In the genomic region with DNA sequence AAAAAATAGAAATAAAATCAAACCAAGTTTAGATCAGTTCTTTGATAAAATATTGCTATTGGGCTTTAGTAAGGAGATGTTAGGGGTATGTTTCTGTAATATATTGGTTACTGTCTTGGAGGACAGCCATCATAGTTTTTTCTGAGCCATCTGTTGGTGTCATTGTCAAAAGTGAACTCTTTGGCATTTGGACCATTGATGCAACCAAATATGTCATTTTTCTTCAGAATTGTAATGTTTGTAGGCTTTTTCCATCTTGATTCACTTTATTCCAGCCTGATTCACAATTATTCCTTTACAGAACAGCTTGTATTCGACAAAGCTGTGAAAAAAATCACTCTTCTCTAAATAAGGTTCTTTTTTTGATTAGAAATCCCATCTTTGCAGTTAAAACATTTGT, we compare ENCODE assay signal across 14 cellular contexts.
"Had no signal": no experiment of that assay in that cellular context is flagged by ENCODE, and none has a peak within 500 bp of the region (broad histone marks: within the 10 kb centered on the region; RNA-seq: fewer than 3 reads in every experiment).

No MANE protein-coding gene starts in this region.

- H3K27me3 ChIP-seq: breast epithelium, right lobe of liver, upper lobe of right lung had no signal

- H3K9me3 Mint-ChIP-seq: activated naive CD8-positive, alpha-beta T cell treated with anti-CD3 and anti-CD28 coated beads, Interleukin-2, amount 10 ng/mL, durations not matched to agents 7 days and 5 days; activated T-helper 1 cell treated with anti-CD3 and anti-CD28 coated beads, Interleukin-12 subunit alpha, Interleukin-12 subunit beta, Interleukin-2, Interleukin-4 antibody, amounts not matched to agents 30 ng/mL and 10 ng/mL and 1 ng/mL, durations not matched to agents 14 hours and 24 hours and 36 hours; neural crest cell had no signal

- H3K4me3 Mint-ChIP-seq: activated naive CD8-positive, alpha-beta T cell treated with anti-CD3 and anti-CD28 coated beads, Interleukin-2, amount 10 ng/mL, durations not matched to agents 7 days and 5 days; activated T-helper 1 cell treated with anti-CD3 and anti-CD28 coated beads, Interleukin-12 subunit alpha, Interleukin-12 subunit beta, Interleukin-2, Interleukin-4 antibody, amounts not matched to agents 30 ng/mL and 10 ng/mL and 1 ng/mL, durations not matched to agents 14 hours and 24 hours and 36 hours; neural crest cell had no signal

- ATAC-seq: activated CD4-positive, CD25-positive, alpha-beta regulatory T cell treated with anti-CD3 and anti-CD28 coated beads, Interleukin-2, amount 50 U/mL, for 24 hours; esophagus mucosa; psoas muscle; right lobe of liver; upper lobe of right lung had no signal

- H3K36me3 ChIP-seq: breast epithelium, right lobe of liver, upper lobe of right lung had no signal

- H3K27ac ChIP-seq: upper lobe of right lung had no signal

- DNase-seq: activated naive CD4-positive, alpha-beta T cell; activated naive CD8-positive, alpha-beta T cell treated with anti-CD3 and anti-CD28 coated beads, Interleukin-2, amount 10 ng/mL, durations not matched to agents 7 days and 5 days; head of caudate nucleus; mammary epithelial cell; psoas muscle; right lobe of liver; SW 1271; T-helper 9 cell; upper lobe of right lung had no signal

- H3K9me3 ChIP-seq: breast epithelium, psoas muscle, right lobe of liver, upper lobe of right lung had no signal

- H3K27ac Mint-ChIP-seq: activated naive CD8-positive, alpha-beta T cell treated with anti-CD3 and anti-CD28 coated beads, Interleukin-2, amount 10 ng/mL, durations not matched to agents 7 days and 5 days; activated T-helper 1 cell treated with anti-CD3 and anti-CD28 coated beads, Interleukin-12 subunit alpha, Interleukin-12 subunit beta, Interleukin-2, Interleukin-4 antibody, amounts not matched to agents 30 ng/mL and 10 ng/mL and 1 ng/mL, durations not matched to agents 14 hours and 24 hours and 36 hours had no signal

- H3K4me3 ChIP-seq: breast epithelium, right lobe of liver, upper lobe of right lung had no signal
